14 cellular contexts compared by ENCODE assay signal in the genomic region with DNA sequence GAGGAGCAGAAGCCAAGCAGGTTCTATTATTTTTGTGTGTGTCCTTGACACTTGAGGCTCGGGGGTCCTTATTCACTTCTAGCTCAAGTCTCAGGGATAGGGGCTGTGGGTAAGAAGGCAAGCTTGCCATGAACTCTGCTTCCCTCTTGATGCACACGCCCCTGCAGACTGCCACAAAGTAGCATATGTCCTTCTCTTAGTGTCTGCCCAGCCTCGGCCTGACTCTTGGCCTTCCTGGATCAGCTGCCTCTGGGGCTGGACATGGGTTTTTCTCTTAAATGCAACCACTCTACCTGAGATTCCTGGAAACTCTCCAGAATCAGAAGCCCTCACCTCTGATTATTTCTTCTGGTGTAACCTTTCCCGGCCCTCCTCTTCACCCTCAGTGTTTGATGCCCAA.
A peak's percentile ranks its signal among the peaks of the same experiment; 100 is the strongest.
DNase-seq lines count a peak whose midpoint lies in the region; ATAC-seq and TF ChIP-seq lines count a peak whose summit lies in the region.
"Had no signal": no experiment of that assay in that cellular context is flagged by ENCODE, and none has a peak within 500 bp of the region (broad histone marks: within the 10 kb centered on the region; RNA-seq: fewer than 3 reads in every experiment).

No MANE protein-coding gene starts in this region.

- in situ Hi-C loops in GM13976 (cut with MboI; ENCODE audit: low sequenced_read_pairs, unreplicated experiment), result no loop called here

- peaks cover 3% of the 10 kb centered on the region for H3K79me2 ChIP-seq in parathyroid adenoma

- peak overlapping the region; percentile 97 for H2AFZ ChIP-seq in parathyroid adenoma

- no peak overlapping the region for H3K4me3 ChIP-seq in parathyroid adenoma (ENCODE audit: low read depth, low read length)
- H3K4me3 ChIP-seq: BLaER1 treated with 17β-estradiol and CSF1 and Interleukin-3, amounts not matched to agents 10 nM and 100 nM had no signal

- H3K4me1 ChIP-seq in parathyroid adenoma, result peaks cover 45% of the 10 kb centered on the region

- no peak for TF ChIP-seq CTCF in GM13976 (IDR thresholded peaks at IDR 0.05; ENCODE audit: borderline replicate concordance, control extremely low read depth, extremely low read depth, insufficient read depth, missing control alignments)
- no peak for TF ChIP-seq CTCF in GM20000 (IDR thresholded peaks at IDR 0.05; ENCODE audit: extremely low read depth, missing control alignments)
- TF ChIP-seq CTCF in parathyroid adenoma (IDR thresholded peaks at IDR 0.05), result no peak

- H3K4me2 ChIP-seq in parathyroid adenoma (ENCODE audit: low read length), result no peak overlapping the region

- no peaks in the 10 kb centered on the region for H3K27me3 ChIP-seq in parathyroid adenoma (ENCODE audit: control insufficient read depth, insufficient read depth, low read length)

- peak; percentile 13 for DNase-seq in GM13976 (ENCODE audit: low spot score)
- DNase-seq in GM20000 (ENCODE audit: low spot score), result peak; percentile 2
- peak; percentile 1 for DNase-seq in hepatic stellate cell (ENCODE audit: low spot score)
- no peak for DNase-seq in NCI-H510A treated with DMSO at 0.1 percent for 48 hours (lab: John Stamatoyannopoulos, UW)
- no peak for DNase-seq in NCI-H1930 (lab: John Stamatoyannopoulos, UW)
- DNase-seq in HCEC 1CT, result no peak
- DNase-seq: CD8-positive, alpha-beta T cell; COR-L47; GOT3; H9; KBM-7 had no signal

- no peak overlapping the region for H3K9ac ChIP-seq in parathyroid adenoma
- H3K9ac ChIP-seq: BLaER1 treated with 17β-estradiol and CSF1 and Interleukin-3, amounts not matched to agents 10 nM and 100 nM had no signal

- no peaks in the 10 kb centered on the region for H3K9me3 ChIP-seq in parathyroid adenoma (ENCODE audit: control insufficient read depth, low read length)

- ATAC-seq in HG03097 (IDR thresholded peaks at IDR 0.05; ENCODE audit: low FRiP score, unreplicated experiment), result no peak
- ATAC-seq: CD8-positive, alpha-beta T cell had no signal

- no peaks in the 10 kb centered on the region for H3K36me3 ChIP-seq in parathyroid adenoma (ENCODE audit: control insufficient read depth, insufficient read depth, low read length)

- peak overlapping the region; percentile 54 for H3K27ac ChIP-seq in parathyroid adenoma
- H3K27ac ChIP-seq: BLaER1 treated with 17β-estradiol and CSF1 and Interleukin-3, amounts not matched to agents 10 nM and 100 nM had no signal

Comparison
In these comparisons a context has a peak if more than half of its experiments do, and no peak if none do; other contexts are left out.
1. DNase-seq: peak in GM13976 (single experiment), GM20000 (single experiment) and hepatic stellate cell (single experiment); none in NCI-H510A treated with DMSO at 0.1 percent for 48 hours (single experiment), NCI-H1930 (0 of 2) and HCEC 1CT (single experiment).